In the genomic region with DNA sequence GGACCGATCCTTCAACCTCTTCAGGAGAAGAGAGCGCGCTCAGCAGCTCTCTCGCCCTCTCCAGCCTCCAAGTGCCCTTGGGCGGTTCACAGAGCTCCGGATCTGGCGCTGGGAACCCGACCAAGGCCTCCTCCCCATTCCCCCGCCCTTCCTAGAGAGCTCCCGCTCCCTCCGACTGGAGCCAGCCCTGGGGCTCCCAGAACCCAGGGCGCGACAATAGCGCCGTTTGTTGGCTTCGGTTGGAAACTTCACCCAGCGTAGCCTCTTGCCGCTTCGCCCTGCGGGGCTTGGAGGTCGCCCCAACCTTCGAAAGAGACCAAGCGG, we compare ENCODE assay signal across 1 cellular context.
TF ChIP-seq lines count a peak whose summit lies in the region.

No MANE protein-coding gene starts in this region.

TF ChIP-seq in GM23338, 12 proteins besides CTCF, POLR2A, EP300 and RAD21 (continued from another document):
- TF ChIP-seq ZNF462 (CRISPR knock-in tag; IDR thresholded peaks at IDR 0.05) (no peak), REST (IDR thresholded peaks at IDR 0.05; ENCODE audit: unreplicated experiment) (no peak), EZH2 (IDR thresholded peaks at IDR 0.05; ENCODE audit: low read depth, unreplicated experiment) (no peak), ZNF114 (CRISPR knock-in tag; IDR thresholded peaks at IDR 0.05) (no peak), EZH2phosphoT487 (IDR thresholded peaks at IDR 0.05; ENCODE audit: unreplicated experiment) (no peak), JUNB (IDR thresholded peaks at IDR 0.05; ENCODE audit: unreplicated experiment) (no peak), STAT1 (IDR thresholded peaks at IDR 0.05; ENCODE audit: unreplicated experiment) (no peak)
- TF ChIP-seq, protein P1, sequence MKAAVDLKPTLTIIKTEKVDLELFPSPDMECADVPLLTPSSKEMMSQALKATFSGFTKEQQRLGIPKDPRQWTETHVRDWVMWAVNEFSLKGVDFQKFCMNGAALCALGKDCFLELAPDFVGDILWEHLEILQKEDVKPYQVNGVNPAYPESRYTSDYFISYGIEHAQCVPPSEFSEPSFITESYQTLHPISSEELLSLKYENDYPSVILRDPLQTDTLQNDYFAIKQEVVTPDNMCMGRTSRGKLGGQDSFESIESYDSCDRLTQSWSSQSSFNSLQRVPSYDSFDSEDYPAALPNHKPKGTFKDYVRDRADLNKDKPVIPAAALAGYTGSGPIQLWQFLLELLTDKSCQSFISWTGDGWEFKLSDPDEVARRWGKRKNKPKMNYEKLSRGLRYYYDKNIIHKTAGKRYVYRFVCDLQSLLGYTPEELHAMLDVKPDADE (IDR thresholded peaks at IDR 0.05), result no peak
